ENCODE assay signal across 16 cellular contexts in the genomic region with DNA sequence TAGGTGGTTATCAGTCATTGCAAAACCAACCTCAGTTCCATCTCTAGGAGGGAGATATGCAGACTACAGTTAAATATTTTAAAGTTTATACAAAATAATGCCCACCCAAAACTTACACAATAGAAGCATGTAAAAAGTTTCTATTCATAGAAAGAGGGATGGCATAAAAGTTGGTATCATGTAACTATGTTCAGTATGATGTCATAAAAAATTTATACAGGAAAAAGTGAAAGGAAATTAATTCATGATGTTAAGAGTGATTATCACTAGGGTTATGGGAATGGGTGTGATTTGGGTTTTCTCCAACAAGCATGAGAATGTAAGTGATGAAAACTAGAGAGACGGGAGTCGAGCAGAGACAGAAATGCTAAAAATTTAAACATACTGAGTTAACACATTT.
"Had no signal": no experiment of that assay in that cellular context is flagged by ENCODE, and none has a peak within 500 bp of the region (broad histone marks: within the 10 kb centered on the region; RNA-seq: fewer than 3 reads in every experiment).

No MANE protein-coding gene starts in this region.

- H3K4me3 Mint-ChIP-seq: activated T-helper 1 cell treated with anti-CD3 and anti-CD28 coated beads, Interleukin-12 subunit alpha, Interleukin-12 subunit beta, Interleukin-2, Interleukin-4 antibody, amounts not matched to agents 30 ng/mL and 10 ng/mL and 1 ng/mL, durations not matched to agents 14 hours and 24 hours and 36 hours; immature natural killer cell had no signal

- DNase-seq: activated CD4-positive, alpha-beta T cell treated with anti-CD3 and anti-CD28 coated beads, Interleukin-2, amount 50 U/mL, for 48 hours; activated CD4-positive, CD25-positive, alpha-beta regulatory T cell treated with anti-CD3 and anti-CD28 coated beads, Interleukin-2, amount 50 U/mL, for 72 hours; activated naive CD4-positive, alpha-beta T cell treated with Interleukin-2 at 50 U/mL for 16 hours; amygdala; body of pancreas; central memory CD4-positive, alpha-beta T cell; colonic mucosa; gastrocnemius medialis; heart left ventricle; immature natural killer cell; mesendoderm; spleen; SW 1271; T1000 had no signal

- H3K27me3 ChIP-seq: body of pancreas, colonic mucosa, gastrocnemius medialis, heart left ventricle, spleen had no signal

- H3K4me3 ChIP-seq: body of pancreas, colonic mucosa, gastrocnemius medialis, heart left ventricle, spleen had no signal

- H3K9me3 Mint-ChIP-seq: activated T-helper 1 cell treated with anti-CD3 and anti-CD28 coated beads, Interleukin-12 subunit alpha, Interleukin-12 subunit beta, Interleukin-2, Interleukin-4 antibody, amounts not matched to agents 30 ng/mL and 10 ng/mL and 1 ng/mL, durations not matched to agents 14 hours and 24 hours and 36 hours; immature natural killer cell had no signal

- ATAC-seq: body of pancreas, gastrocnemius medialis, heart left ventricle, sciatic nerve had no signal

- H3K27ac Mint-ChIP-seq: activated T-helper 1 cell treated with anti-CD3 and anti-CD28 coated beads, Interleukin-12 subunit alpha, Interleukin-12 subunit beta, Interleukin-2, Interleukin-4 antibody, amounts not matched to agents 30 ng/mL and 10 ng/mL and 1 ng/mL, durations not matched to agents 14 hours and 24 hours and 36 hours had no signal

- H3K27ac ChIP-seq: body of pancreas, colonic mucosa, gastrocnemius medialis, heart left ventricle, spleen had no signal

- H3K9me3 ChIP-seq: body of pancreas, colonic mucosa, gastrocnemius medialis, heart left ventricle, spleen had no signal
